8 cellular contexts compared by ENCODE assay signal in the genomic region with DNA sequence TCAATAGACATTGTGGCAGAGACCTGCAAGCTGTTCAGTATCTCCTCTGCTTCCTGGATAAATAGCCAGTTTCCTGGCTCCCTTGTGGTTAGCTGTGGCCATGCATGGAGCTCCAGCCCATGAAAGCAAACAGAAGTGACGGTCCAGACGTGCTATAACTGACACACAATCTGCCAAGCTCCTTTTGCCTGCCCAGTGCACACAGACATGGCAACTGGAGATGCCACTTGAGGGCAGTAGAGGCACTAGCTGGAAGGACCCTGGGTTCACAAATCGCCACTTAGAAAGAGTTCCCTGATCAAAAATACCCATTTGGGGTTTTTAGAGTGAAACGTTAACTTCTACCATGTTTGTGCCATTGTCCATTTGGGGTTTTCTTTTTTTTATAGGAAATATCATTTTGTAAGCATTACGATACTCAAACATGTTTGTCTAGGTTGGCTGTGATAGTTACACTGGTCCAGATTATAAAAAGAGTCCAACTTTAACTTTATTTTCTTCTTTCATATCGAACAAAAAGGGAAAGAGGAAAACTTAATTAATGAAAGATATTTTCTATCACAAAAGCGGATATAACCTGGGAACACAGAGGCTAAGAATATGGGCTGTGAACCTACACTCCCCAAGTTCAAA. TPM values are rescaled to one million over a fixed set of nuclear protein-coding genes. Genes with fewer than 3 reads are reported as not detected.
DNase-seq lines count a peak whose midpoint lies in the region; ATAC-seq and TF ChIP-seq lines count a peak whose summit lies in the region.

No MANE protein-coding gene starts in this region.

- BruUV-seq in Panc1 (replicated peaks; lab: Mats Ljungman, UMichigan), result no TSS peak

- TF ChIP-seq CTCF in Panc1 (IDR thresholded peaks at IDR 0.05) (peak; percentile 55), retinal pigment epithelial cell (conservative IDR thresholded peaks at IDR 0.05; ENCODE audit: low read depth, low read length) (peak; percentile 70), prostate gland (IDR thresholded peaks at IDR 0.05) (peak in 2 of 4 experiments; percentile 18 to 28)

- in situ Hi-C loops in Panc1 (cut with HindIII; ENCODE audit: low pct_unique_long_range_greater_than_20kb, low sequenced_read_pairs), result no loop called here

- CTCF ChIA-PET in Panc1 (lab: Charles Lee), result interaction anchor here (0.6 kb wide), 1 partner anchor 230 kb away, joined by 3 read pairs; no protein-coding TSS in a partner anchor

- intact Hi-C loops in Panc1 (cut with micrococcal nuclease; ENCODE audit: unreplicated experiment) (no loop called here), prostate gland (cut with DNase I) (no loop called here)

- ATAC-seq in GM19043 (IDR thresholded peaks at IDR 0.05; ENCODE audit: low read depth, unreplicated experiment), result peak; percentile 59
- 0 out of 2 replicates have a peak, but pooled peaks have one; percentile 56 for ATAC-seq in Panc1
- no peak for ATAC-seq in GM21423 (IDR thresholded peaks at IDR 0.05; ENCODE audit: unreplicated experiment)

- H3K36me3 ChIP-seq in Panc1 (ENCODE audit: control insufficient read depth, insufficient read depth, low read length) (peaks cover 23% of the 10 kb centered on the region), prostate gland (peaks cover 0 to 4% of the 10 kb centered on the region in 2 donors)

- no peaks in the 10 kb centered on the region for H3K27me3 ChIP-seq in Panc1 (ENCODE audit: control insufficient read depth, insufficient read depth, low read length)
- H3K27me3 ChIP-seq in prostate gland (replicated peaks; ENCODE audit: insufficient read depth), result no peaks in the 10 kb centered on the region

- no peaks in the 10 kb centered on the region for H3K9me3 ChIP-seq in Panc1 (ENCODE audit: control insufficient read depth, insufficient read depth, low read depth, low read length)
- H3K9me3 ChIP-seq in prostate gland, result no peaks in the 10 kb centered on the region

- no peak overlapping the region for H3K27ac ChIP-seq in Panc1 (ENCODE audit: low read length)
- no peak overlapping the region for H3K27ac ChIP-seq in prostate gland

- DNase-seq in AML-193 (lab: John Stamatoyannopoulos, UW) (peak; percentile 10 to 38), Panc1 (ENCODE audit: low read depth, low spot score) (peak; percentile 4), erythroblast (lab: John Stamatoyannopoulos, UW) (peak; percentile 31 to 49), retinal pigment epithelial cell (ENCODE audit: low read depth) (no peak), OCI-M2 (lab: John Stamatoyannopoulos, UW; ENCODE audit: unreplicated experiment) (no peak), prostate gland (ENCODE audit: low spot score) (no peak)

- POLR2A ChIA-PET in Panc1 (lab: Charles Lee), result no interaction called here

- H3K4me3 ChIP-seq in Panc1 (ENCODE audit: low read depth in 2 of 2, low read length in 2 of 2) (no peak overlapping the region), retinal pigment epithelial cell (ENCODE audit: low read length) (no peak overlapping the region), prostate gland (no peak overlapping the region)

- TF ChIP-seq POLR2A in erythroblast (IDR thresholded peaks at IDR 0.05; ENCODE audit: low read length) (no peak), prostate gland (IDR thresholded peaks at IDR 0.05) (no peak)

- WGBS in prostate gland, result 75% methylated on average over 7 of the region's 7 CpGs

- H3K4me1 ChIP-seq in Panc1 (ENCODE audit: control insufficient read depth, insufficient read depth, low read length), result no peaks in the 10 kb centered on the region
- H3K4me1 ChIP-seq in prostate gland (replicated peaks), result no peaks in the 10 kb centered on the region

RNA-seq across cellular contexts. Expression of a gene that starts 31.3 kb away (rescaled TPM):
- total RNA-seq in Panc1 (2021; ENCODE audit: unreplicated experiment), result 8.4 TPM
- 2.8 TPM for polyA plus RNA-seq in Panc1 (2012; ENCODE audit: insufficient read length)
- total RNA-seq in prostate gland, result 10 to 100 TPM in 1 of 2 donors, 1 to 10 TPM in 1; 7.0 to 11.1 TPM

RNA-seq across cellular contexts. Expression of a gene that starts 31.5 kb away (rescaled TPM):
- total RNA-seq in Panc1 (2021; ENCODE audit: unreplicated experiment) (189 TPM), prostate gland (100 to 1,000 TPM; 207 to 239 TPM)
- polyA plus RNA-seq in Panc1 (2012; ENCODE audit: insufficient read length), result 154 TPM

RNA-seq across cellular contexts. Expression of a gene that starts 53.4 kb away (rescaled TPM):
- 0.67 TPM for total RNA-seq in Panc1 (2021; ENCODE audit: unreplicated experiment)
- polyA plus RNA-seq in Panc1 (2012; ENCODE audit: insufficient read length), result not detected
- not detected for total RNA-seq in prostate gland

Comparison
In these comparisons a context has a peak if more than half of its experiments do, and no peak if none do; other contexts are left out.
1. DNase-seq: peak in AML-193 (2 of 2), Panc1 (single experiment) and erythroblast (2 of 2); none in retinal pigment epithelial cell (single experiment), OCI-M2 (single experiment) and prostate gland (single experiment).